ENCODE assay signal across 8 cellular contexts in the genomic region with DNA sequence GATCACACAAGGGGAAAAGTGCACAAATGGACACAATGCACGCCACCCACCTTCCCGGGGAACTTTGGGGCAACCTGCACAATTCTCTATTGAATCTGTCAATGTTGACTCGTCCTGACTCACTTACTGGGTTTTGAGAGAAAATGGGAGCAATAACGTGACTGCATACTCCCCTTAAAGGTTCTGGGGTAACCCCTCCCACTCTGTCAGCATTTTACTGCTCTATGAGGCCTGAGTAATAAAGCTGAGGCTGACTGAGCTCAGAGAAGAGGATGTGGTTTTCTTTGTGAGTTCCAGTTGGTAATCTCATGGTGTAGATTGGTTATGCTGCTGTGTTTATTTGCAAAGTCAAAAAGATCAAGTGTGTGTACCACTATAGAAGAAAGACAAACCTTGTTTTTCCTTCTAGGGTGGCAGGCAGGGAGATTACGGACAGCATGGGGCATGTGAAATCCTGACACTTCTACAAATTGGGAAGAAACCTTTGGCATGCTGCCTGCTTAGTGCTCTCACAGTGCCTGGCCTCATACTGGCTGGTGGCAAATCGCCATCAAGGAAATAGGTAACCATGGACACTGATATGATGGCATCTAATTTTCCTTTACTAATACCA. TPM values are rescaled to one million over a fixed set of nuclear protein-coding genes. Genes with fewer than 3 reads are reported as not detected.
DNase-seq lines count a peak whose midpoint lies in the region; ATAC-seq and TF ChIP-seq lines count a peak whose summit lies in the region.

No MANE protein-coding gene starts in this region.

- WGBS in spleen, 5 donors: 29 to 51% (median 35%) methylated on average over 6 of the region's 6 CpGs

- H3K36me3 ChIP-seq in GM06990 (ENCODE audit: control insufficient read depth, insufficient read depth, low read length): peaks cover 5% of the 10 kb centered on the region
- H3K36me3 ChIP-seq in duodenal mucosa (ENCODE audit: control insufficient read depth in 1 of 2, insufficient read depth in 2 of 2, low read length in 2 of 2): peaks cover 8 to 31% of the 10 kb centered on the region in 2 donors
- H3K36me3 ChIP-seq in spleen: peaks cover 0 to 61% (median 27%) of the 10 kb centered on the region in 6 donors

- DNase-seq in GM06990 (ENCODE audit: extremely low read depth, insufficient read length): peak; percentile 61
- peak; percentile 93 for DNase-seq in KBM-7
- DNase-seq in spleen: no peak
- no peak for DNase-seq in osteocyte (ENCODE audit: extremely low spot score, unreplicated experiment)
- no peak for DNase-seq in head of caudate nucleus

- in situ Hi-C loops in KBM-7 (cut with MboI; ENCODE audit: low pct_unique_long_range_greater_than_20kb, low sequenced_read_pairs): no loop called here

- no peaks in the 10 kb centered on the region for H3K27me3 Mint-ChIP-seq in osteocyte (ENCODE audit: unreplicated experiment)

- H3K27ac Mint-ChIP-seq in osteocyte (ENCODE audit: unreplicated experiment): no peak overlapping the region

- no peak for TF ChIP-seq CTCF in GM06990 (IDR thresholded peaks at IDR 0.05; ENCODE audit: insufficient read depth, low read length, poor library complexity, severe bottlenecking)
- TF ChIP-seq CTCF in VCaP (conservative IDR thresholded peaks at IDR 0.05): no peak
- no peak for TF ChIP-seq CTCF in spleen (IDR thresholded peaks at IDR 0.05 in 8 of 11, conservative IDR thresholded peaks at IDR 0.05 in 3 of 11)
- no peak for TF ChIP-seq CTCF in osteocyte (IDR thresholded peaks at IDR 0.05)

- H3K27me3 ChIP-seq in GM06990 (replicated peaks; ENCODE audit: control insufficient read depth, insufficient read depth, low read length) (no peaks in the 10 kb centered on the region), duodenal mucosa (ENCODE audit: control insufficient read depth in 1 of 2, insufficient read depth in 2 of 2, low read length in 2 of 2) (no peaks in the 10 kb centered on the region), spleen (replicated peaks in 1 of 7) (no peaks in the 10 kb centered on the region)

- H3K9me3 ChIP-seq in duodenal mucosa (ENCODE audit: control insufficient read depth in 1 of 2, low read length in 2 of 2) (no peaks in the 10 kb centered on the region), spleen (no peaks in the 10 kb centered on the region)

- peaks cover 11% of the 10 kb centered on the region for H3K4me1 Mint-ChIP-seq in osteocyte (ENCODE audit: unreplicated experiment)

- peak overlapping the region; percentile 83 for H3K27ac ChIP-seq in VCaP
- H3K27ac ChIP-seq in duodenal mucosa (ENCODE audit: low read depth, low read length): peak overlapping the region; percentile 26
- H3K27ac ChIP-seq in spleen: peak overlapping the region; percentile 39 to 89 (median 68)

- peaks cover 34% of the 10 kb centered on the region for H3K36me3 Mint-ChIP-seq in osteocyte (ENCODE audit: unreplicated experiment)

- H3K9me3 Mint-ChIP-seq in osteocyte (ENCODE audit: unreplicated experiment): no peaks in the 10 kb centered on the region

- H3K4me1 ChIP-seq in duodenal mucosa (ENCODE audit: control insufficient read depth in 1 of 2, insufficient read depth in 2 of 2, low read length in 2 of 2) (peaks cover 26 to 36% of the 10 kb centered on the region in 2 donors), spleen (peaks cover 30 to 61% (median 45%) of the 10 kb centered on the region in 6 donors)

- no peak overlapping the region for H3K9ac ChIP-seq in duodenal mucosa (ENCODE audit: low read depth in 1 of 2, low read length in 2 of 2)

- peak; percentile 95 for ATAC-seq in GM21723 (IDR thresholded peaks at IDR 0.05; ENCODE audit: unreplicated experiment)

- H3K4me3 Mint-ChIP-seq in osteocyte (ENCODE audit: unreplicated experiment): no peak overlapping the region

- no peak for TF ChIP-seq POLR2A in spleen (IDR thresholded peaks at IDR 0.05)

- intact Hi-C loops in spleen (cut with DNase I; ENCODE audit: low total_unique reads) (no loop called here), head of caudate nucleus (cut with DNase I) (no loop called here)

- H3K4me3 ChIP-seq in GM06990 (replicated peaks; ENCODE audit: low read depth, low read length) (no peak overlapping the region; the same call in 1 of the 2 replicates), duodenal mucosa (ENCODE audit: low read depth in 1 of 2, low read length in 2 of 2) (no peak overlapping the region), spleen (peak overlapping the region in 1 of 8 donors; percentile 36)

RNA-seq across cellular contexts. Expression of gene APOA1, which starts 16.1 kb away (rescaled TPM):
- total RNA-seq in spleen (1 to 10 TPM in 3 of 7 donors, under 1 TPM in 2, not detected in 2; 0.44 to 2.2 (median 1.1) TPM), osteocyte (not detected in 2 replicates)
- 1 to 10 TPM; 1.4 to 3.3 (median 1.9) TPM for polyA plus RNA-seq in spleen

RNA-seq across cellular contexts. Expression of gene APOC3, which starts 23.9 kb away (rescaled TPM):
- total RNA-seq in spleen: not detected
- polyA plus RNA-seq in spleen: under 1 TPM in 1 of 3 donors, not detected in 2; 0.70 TPM
- not detected in 2 replicates for total RNA-seq in osteocyte

RNA-seq across cellular contexts. Expression of gene APOA4, which starts 30.5 kb away (rescaled TPM):
- not detected for total RNA-seq in spleen
- under 1 TPM in 2 of 3 donors, not detected in 1; 0.05 to 0.16 TPM for polyA plus RNA-seq in spleen
- not detected in 2 replicates for total RNA-seq in osteocyte

Comparison
In these comparisons a context has a peak if more than half of its experiments do, and no peak if none do; other contexts are left out.
1. DNase-seq: peak in GM06990 (single experiment) and KBM-7 (single experiment); none in spleen (single experiment), osteocyte (single experiment) and head of caudate nucleus (0 of 42).
2. H3K27ac ChIP-seq: peak in every context shown above with its lines; median percentile 83 in VCaP; 68 in spleen; 26 in duodenal mucosa.